Comparison of ENCODE assay signal across 2 cellular contexts in the genomic region with DNA sequence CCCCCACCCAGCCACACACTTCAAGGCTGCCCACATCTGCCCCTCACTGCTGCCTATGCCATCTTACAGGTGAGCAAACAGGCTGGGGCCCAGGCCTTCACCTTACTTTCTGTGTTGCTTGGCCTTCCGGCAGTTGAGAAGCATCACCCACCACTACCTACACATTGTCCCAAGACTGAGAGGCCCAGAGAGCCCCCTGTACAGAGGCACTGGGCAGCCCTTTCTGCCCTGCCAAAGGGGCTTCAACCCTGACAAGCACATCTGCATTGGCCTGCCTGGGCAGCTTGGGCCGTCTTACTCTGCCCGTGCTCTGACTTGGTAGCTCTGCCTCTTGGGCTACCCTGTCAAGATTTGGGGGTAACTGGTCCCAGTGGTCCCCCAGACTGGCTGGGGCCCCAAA.
TF ChIP-seq lines count a peak whose summit lies in the region.

No MANE protein-coding gene starts in this region.

TF ChIP-seq in A549, 52 proteins besides CTCF, POLR2A, EP300 and RAD21:
- no peak for TF ChIP-seq RARB (CRISPR knock-in tag; IDR thresholded peaks at IDR 0.05)
- TF ChIP-seq REST (IDR thresholded peaks at IDR 0.05) = no peak
- TF ChIP-seq FOSL2 (IDR thresholded peaks at IDR 0.05) = no peak
- no peak for TF ChIP-seq FOSL2 (CRISPR knock-in tag; IDR thresholded peaks at IDR 0.05)
- no peak for TF ChIP-seq USF2 (IDR thresholded peaks at IDR 0.05)
- TF ChIP-seq EHF (CRISPR knock-in tag; IDR thresholded peaks at IDR 0.05) = no peak
- TF ChIP-seq ZC3H11A (IDR thresholded peaks at IDR 0.05) = no peak
- TF ChIP-seq TP53 (CRISPR knock-in tag; IDR thresholded peaks at IDR 0.05) = no peak
- no peak for TF ChIP-seq MAFK (IDR thresholded peaks at IDR 0.05; ENCODE audit: partially characterized antibody)
- TF ChIP-seq GATA3 (IDR thresholded peaks at IDR 0.05; ENCODE audit: borderline replicate concordance) = no peak

TF ChIP-seq in IMR-90, 13 proteins besides CTCF, POLR2A, EP300 and RAD21:
- TF ChIP-seq CHD1 (IDR thresholded peaks at IDR 0.05; ENCODE audit: low read depth, low read length) (no peak), USF2 (IDR thresholded peaks at IDR 0.05; ENCODE audit: low read depth, low read length) (no peak), CEBPB (IDR thresholded peaks at IDR 0.05; ENCODE audit: low read depth, low read length) (no peak), MAFK (IDR thresholded peaks at IDR 0.05; ENCODE audit: low read depth, low read length) (no peak), MAZ (IDR thresholded peaks at IDR 0.05; ENCODE audit: borderline replicate concordance, low read depth, low read length) (no peak), NFE2L2 (IDR thresholded peaks at IDR 0.05; ENCODE audit: low read depth, low read length) (no peak)
- TF ChIP-seq, protein P1, sequence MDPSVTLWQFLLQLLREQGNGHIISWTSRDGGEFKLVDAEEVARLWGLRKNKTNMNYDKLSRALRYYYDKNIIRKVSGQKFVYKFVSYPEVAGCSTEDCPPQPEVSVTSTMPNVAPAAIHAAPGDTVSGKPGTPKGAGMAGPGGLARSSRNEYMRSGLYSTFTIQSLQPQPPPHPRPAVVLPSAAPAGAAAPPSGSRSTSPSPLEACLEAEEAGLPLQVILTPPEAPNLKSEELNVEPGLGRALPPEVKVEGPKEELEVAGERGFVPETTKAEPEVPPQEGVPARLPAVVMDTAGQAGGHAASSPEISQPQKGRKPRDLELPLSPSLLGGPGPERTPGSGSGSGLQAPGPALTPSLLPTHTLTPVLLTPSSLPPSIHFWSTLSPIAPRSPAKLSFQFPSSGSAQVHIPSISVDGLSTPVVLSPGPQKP (IDR thresholded peaks at IDR 0.05; ENCODE audit: borderline replicate concordance, low read depth, low read length) = no peak
